In the genomic region with DNA sequence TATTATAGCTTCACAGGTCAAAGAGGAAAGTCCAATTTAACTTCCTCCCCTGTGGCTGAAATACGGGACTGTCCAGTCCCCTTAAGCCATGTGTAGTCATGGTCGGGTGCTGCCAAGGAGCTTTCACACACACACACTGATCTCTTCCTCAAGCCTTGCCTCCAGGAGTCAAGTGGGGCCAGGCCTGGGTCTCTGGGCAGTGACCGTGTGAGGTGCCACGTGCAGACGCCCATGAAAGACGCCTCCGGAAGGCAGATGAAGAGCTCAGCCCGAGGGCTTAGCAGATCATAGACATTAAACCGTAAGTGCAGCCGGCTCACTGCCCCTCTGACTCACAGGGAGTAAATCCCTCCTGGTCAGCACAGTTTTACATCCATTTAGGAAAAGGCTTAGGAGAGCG, we compare ENCODE assay signal across 14 cellular contexts. TPM values are rescaled to one million over a fixed set of nuclear protein-coding genes. Genes with fewer than 3 reads are reported as not detected.
DNase-seq lines count a peak whose midpoint lies in the region; ATAC-seq, FAIRE-seq and TF ChIP-seq lines count a peak whose summit lies in the region.
"Had no signal": no experiment of that assay in that cellular context is flagged by ENCODE, and none has a peak within 500 bp of the region (broad histone marks: within the 10 kb centered on the region; RNA-seq: fewer than 3 reads in every experiment).

No MANE protein-coding gene starts in this region.

- H3K9ac ChIP-seq in K562 (ENCODE audit: insufficient read depth in 1 of 2, low read depth in 2 of 2, low read length in 2 of 2) = no peak overlapping the region

- no peak for TF ChIP-seq POLR2A in K562 (conservative IDR thresholded peaks at IDR 0.05)

- POLR2A ChIA-PET in K562 (lab: Yijun Ruan, JAX) = interaction anchor here (0.5 to 1.3 kb wide), 3 partner anchors 9 to 224 kb away, joined by 3 to 6 read pairs (median 3); no protein-coding TSS in a partner anchor

- TF ChIP-seq CTCF in AG10803 (conservative IDR thresholded peaks at IDR 0.05; ENCODE audit: low read length) (no peak), K562 (IDR thresholded peaks at IDR 0.05 in 2 of 3, conservative IDR thresholded peaks at IDR 0.05 in 1 of 3; ENCODE audit: insufficient read depth in 2 of 3, low read depth in 1 of 3, low read length in 3 of 3) (no peak)

- ATAC-seq in K562 (peak; percentile 34), HG03280 (IDR thresholded peaks at IDR 0.05; ENCODE audit: unreplicated experiment) (no peak), HG03139 (IDR thresholded peaks at IDR 0.05; ENCODE audit: unreplicated experiment) (no peak)

- H3K36me3 ChIP-seq in K562 (ENCODE audit: control insufficient read depth, insufficient read depth, low read length) = no peaks in the 10 kb centered on the region
- H3K36me3 ChIP-seq: right atrium auricular region, thoracic aorta had no signal

- no peaks in the 10 kb centered on the region for H3K9me1 ChIP-seq in K562 (ENCODE audit: control insufficient read depth, insufficient read depth, low read length)

- no peaks in the 10 kb centered on the region for H4K20me1 ChIP-seq in K562 (replicated peaks; ENCODE audit: control insufficient read depth, insufficient read depth, low read length)

- in situ Hi-C loops in K562 (cut with MboI) = no loop called here

- no peak overlapping the region for H3K4me2 ChIP-seq in K562 (ENCODE audit: insufficient read depth, low read length)

- H3K4me3 ChIP-seq in AG10803 (ENCODE audit: low read length) = no peak overlapping the region
- H3K4me3 ChIP-seq in K562 = no peak overlapping the region
- H3K4me3 ChIP-seq: right atrium auricular region, thoracic aorta had no signal

- no peaks in the 10 kb centered on the region for H3K9me3 ChIP-seq in K562 (replicated peaks; ENCODE audit: control insufficient read depth, insufficient read depth, low read depth, low read length)
- H3K9me3 ChIP-seq: right atrium auricular region, thoracic aorta had no signal

- no TSS peak for BruUV-seq in K562 (replicated peaks; lab: Mats Ljungman, UMichigan)

- no peak for TF ChIP-seq EP300 in K562 (IDR thresholded peaks at IDR 0.05; ENCODE audit: low read length)

- H2AFZ ChIP-seq in K562 (ENCODE audit: low read depth, low read length) = 0 out of 2 replicates have a peak overlapping the region, but pooled peaks have one; percentile 44

- no peak for TF ChIP-seq RAD21 in K562 (CRISPR knock-in tag; conservative IDR thresholded peaks at IDR 0.05 in 1 of 2, IDR thresholded peaks at IDR 0.05 in 1 of 2)

- no peak overlapping the region for H3K27ac ChIP-seq in K562 (ENCODE audit: extremely low read depth, low read depth, low read length)
- H3K27ac ChIP-seq: right atrium auricular region had no signal

- intact Hi-C loops in K562 (cut with micrococcal nuclease) = loop anchor here (1.0 to 5.0 kb wide), 3 partner anchors 57 to 301 kb away; partner anchors contain the start of gene ANKRD6

- peaks cover 0 to 2% of the 10 kb centered on the region in 2 experiments; a peak in 1 of 5 replicates for H3K4me1 ChIP-seq in K562 (replicated peaks in 1 of 2; ENCODE audit: control insufficient read depth in 2 of 2, insufficient read depth in 2 of 2, low read length in 2 of 2)

- peaks cover 0 to 11% of the 10 kb centered on the region in 2 experiments; a peak in 1 of 5 replicates for H3K27me3 ChIP-seq in K562 (ENCODE audit: control insufficient read depth in 2 of 2, insufficient read depth in 2 of 2, low read length in 2 of 2)
- H3K27me3 ChIP-seq: right atrium auricular region had no signal

- H3K79me2 ChIP-seq in K562 (ENCODE audit: control insufficient read depth, insufficient read depth, low read length) = no peaks in the 10 kb centered on the region

- FAIRE-seq in HTR-8/SVneo (lab: Jason Lieb, UNC) = peak; percentile 57
- no peak for FAIRE-seq in K562 (lab: Jason Lieb, UNC)

- WGBS in K562 (ENCODE audit: insufficient coverage, low coverage, missing lambda C conversion rate) = 7% methylated on average over 11 of the region's 11 CpGs

- CTCF ChIA-PET in K562 (lab: Yijun Ruan, JAX; ENCODE audit: low intra/inter-chr PET ratio) = interaction anchor here (1.4 kb wide), 1 partner anchor 59 kb away, joined by 3 read pairs; no protein-coding TSS in a partner anchor

- DNase-seq in AG10803 (ENCODE audit: low read depth) = peak; percentile 15
- peak; percentile 62 for DNase-seq in HTR-8/SVneo (ENCODE audit: insufficient read length, low spot score)
- no peak for DNase-seq in K562 (ENCODE audit: extremely low read depth in 1 of 4, low spot score in 3 of 4)
- peak; percentile 9 for DNase-seq in medulla oblongata (ENCODE audit: extremely low spot score)
- no peak for DNase-seq in NCI-H2029 (lab: John Stamatoyannopoulos, UW)
- no peak for DNase-seq in LoVo (ENCODE audit: low spot score)
- DNase-seq: ACHN; activated CD4-positive, alpha-beta T cell treated with anti-CD3 and anti-CD28 coated beads, Interleukin-2, amount 10 ng/mL, durations not matched to agents 24 days and 14 days; activated naive CD4-positive, alpha-beta T cell treated with anti-CD3 and anti-CD28 coated beads, Interleukin-2, amount 50 U/mL, for 16 hours; DMS79 treated with DMSO at 0.1 percent for 48 hours had no signal

TF ChIP-seq in K562, 482 proteins besides CTCF, POLR2A, EP300 and RAD21:
- no peak for TF ChIP-seq ETS2 (tag; IDR thresholded peaks at IDR 0.05; ENCODE audit: borderline replicate concordance, poor library complexity, severe bottlenecking)
- peak; percentile 12; the same call in 1 of the 2 replicates for TF ChIP-seq L3MBTL2 (IDR thresholded peaks at IDR 0.05)
- TF ChIP-seq, protein P1, sequence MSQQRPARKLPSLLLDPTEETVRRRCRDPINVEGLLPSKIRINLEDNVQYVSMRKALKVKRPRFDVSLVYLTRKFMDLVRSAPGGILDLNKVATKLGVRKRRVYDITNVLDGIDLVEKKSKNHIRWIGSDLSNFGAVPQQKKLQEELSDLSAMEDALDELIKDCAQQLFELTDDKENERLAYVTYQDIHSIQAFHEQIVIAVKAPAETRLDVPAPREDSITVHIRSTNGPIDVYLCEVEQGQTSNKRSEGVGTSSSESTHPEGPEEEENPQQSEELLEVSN (IDR thresholded peaks at IDR 0.05; ENCODE audit: borderline replicate concordance in 1 of 2, extremely low read depth in 1 of 2, insufficient read depth in 1 of 2, insufficient read length in 1 of 2, low read depth in 1 of 2, low read length in 1 of 2, poor library complexity in 1 of 2, severe bottlenecking in 1 of 2) = peak in 1 of 2 experiments; percentile 4

RNA-seq across cellular contexts. Expression of gene GABRR2, which starts 4.2 kb away (rescaled TPM):
- total RNA-seq in K562 (2011; cell fraction: chromatin; rRNA removed; ENCODE audit: low replicate concordance) = 0.23 and 0.56 TPM in 2 replicates
- not detected in 2 replicates for total RNA-seq in K562 (2011; cell fraction: nucleolus; rRNA removed)
- not detected in 2 replicates for total RNA-seq in K562 (2011; cell fraction: nucleoplasm; rRNA removed)
- not detected in 2 replicates for total RNA-seq in K562 (2014; rRNA removed)
- total RNA-seq in K562 (2014; rRNA removed; fragmentation: Illumina TruSeq; extraction: Trizol) = not detected in 2 replicates
- not detected in 2 replicates for total RNA-seq in K562 (2015; rRNA removed; fragmentation: Illumina TruSeq; extraction: Trizol)
- total RNA-seq in K562 (2021) = not detected in 2 replicates
- polyA plus RNA-seq in K562 (2011; rRNA removed) = 0.10 and 0.18 TPM in 2 replicates
- not detected in 2 replicates for polyA plus RNA-seq in K562 (2011; cell fraction: cytosol; rRNA removed)
- 0.60 and 1.1 TPM in 2 replicates for polyA plus RNA-seq in K562 (2011; cell fraction: nucleus; rRNA removed)
- 0.04 and 0.06 TPM in 2 replicates for polyA plus RNA-seq in K562 (2012)
- 0.13 TPM in 1 of 2 replicates, not detected in the other for polyA plus RNA-seq in K562 (2014; fragmentation: Illumina TruSeq; extraction: Trizol)
- not detected for polyA plus RNA-seq in K562 (2014; fragmentation: Nextera tagmentation; extraction: Ambion mirVana)
- polyA plus RNA-seq in K562 (2014; rRNA removed) = 0.09 TPM in 1 of 2 replicates, not detected in the other
- polyA minus RNA-seq in K562 (2011; rRNA and poly(A)+ RNA removed) = not detected in 2 replicates
- polyA minus RNA-seq in K562 (2011; cell fraction: cytosol; rRNA and poly(A)+ RNA removed) = not detected in 2 replicates
- 0.22 TPM in 1 of 2 replicates, not detected in the other for polyA minus RNA-seq in K562 (2011; cell fraction: nucleus; rRNA and poly(A)+ RNA removed)

RNA-seq across cellular contexts. Expression of gene UBE2J1, which starts 41.6 kb away (rescaled TPM):
- total RNA-seq in K562 (2011; cell fraction: chromatin; rRNA removed; ENCODE audit: low replicate concordance) = 4.2 and 10.1 TPM in 2 replicates
- total RNA-seq in K562 (2011; cell fraction: nucleolus; rRNA removed) = 3.0 and 3.3 TPM in 2 replicates
- total RNA-seq in K562 (2011; cell fraction: nucleoplasm; rRNA removed) = 6.1 and 12.7 TPM in 2 replicates
- total RNA-seq in K562 (2014; rRNA removed) (19.6 and 19.7 TPM in 2 replicates), K562 (2014; rRNA removed; fragmentation: Illumina TruSeq; extraction: Trizol) (27.2 and 30.0 TPM in 2 replicates), K562 (2015; rRNA removed; fragmentation: Illumina TruSeq; extraction: Trizol) (25.8 and 28.5 TPM in 2 replicates), K562 (2021) (22.0 and 22.4 TPM in 2 replicates)
- polyA plus RNA-seq in K562 (2011; rRNA removed) (25.8 and 32.6 TPM in 2 replicates), K562 (2014; fragmentation: Illumina TruSeq; extraction: Trizol) (24.6 and 28.9 TPM in 2 replicates), K562 (2014; fragmentation: Nextera tagmentation; extraction: Ambion mirVana) (10 to 100 TPM; 11.6 to 14.9 TPM), K562 (2014; rRNA removed) (18.8 and 20.6 TPM in 2 replicates)
- polyA plus RNA-seq in K562 (2011; cell fraction: cytosol; rRNA removed) = 11.5 and 16.4 TPM in 2 replicates
- 6.1 and 7.8 TPM in 2 replicates for polyA plus RNA-seq in K562 (2011; cell fraction: nucleus; rRNA removed)
- polyA plus RNA-seq in K562 (2012) = 19.3 and 26.0 TPM in 2 replicates
- 34.0 and 34.2 TPM in 2 replicates for polyA minus RNA-seq in K562 (2011; rRNA and poly(A)+ RNA removed)
- 12.6 and 13.2 TPM in 2 replicates for polyA minus RNA-seq in K562 (2011; cell fraction: cytosol; rRNA and poly(A)+ RNA removed)
- 3.6 and 7.0 TPM in 2 replicates for polyA minus RNA-seq in K562 (2011; cell fraction: nucleus; rRNA and poly(A)+ RNA removed)

Comparison
In these comparisons a context has a peak if more than half of its experiments do, and no peak if none do; other contexts are left out.
1. DNase-seq: peak in AG10803 (single experiment), HTR-8/SVneo (single experiment) and medulla oblongata (single experiment); none in K562 (0 of 4), NCI-H2029 (single experiment) and LoVo (single experiment).